In the genomic region with DNA sequence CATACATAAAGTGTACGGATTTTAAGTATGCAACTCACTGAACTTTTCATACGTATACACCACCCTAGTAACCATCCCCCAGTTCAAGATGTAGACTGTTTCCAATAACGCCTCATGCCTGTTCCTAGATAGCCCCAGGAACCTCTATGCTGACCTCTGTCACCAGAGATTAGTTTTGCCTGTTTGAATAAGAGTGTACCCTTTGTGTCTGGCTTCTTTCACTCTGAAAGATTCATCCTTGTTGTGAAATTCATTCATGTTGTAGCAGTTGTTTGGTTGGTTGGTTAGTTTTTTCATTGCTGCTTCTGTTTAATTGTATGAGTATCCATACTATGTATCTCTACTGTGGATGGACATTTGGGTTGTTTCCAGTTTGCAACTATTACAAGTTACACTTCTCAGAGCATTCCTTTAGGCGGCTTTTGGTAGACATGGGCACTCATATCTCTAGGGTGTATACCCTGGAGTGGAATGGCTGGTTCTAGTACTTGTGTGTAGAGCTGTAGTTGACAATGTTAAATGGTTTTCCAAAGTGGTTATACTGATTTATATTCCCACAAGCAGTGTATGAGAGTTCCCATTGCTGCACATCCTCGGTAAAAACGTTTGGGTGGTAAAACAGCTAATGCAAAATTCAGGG, we compare ENCODE assay signal across 8 cellular contexts. TPM values are rescaled to one million over a fixed set of nuclear protein-coding genes. Genes with fewer than 3 reads are reported as not detected.
A peak's percentile ranks its signal among the peaks of the same experiment; 100 is the strongest.
DNase-seq lines count a peak whose midpoint lies in the region; TF ChIP-seq lines count a peak whose summit lies in the region.

No MANE protein-coding gene starts in this region.

- whole genome bisulfite sequencing in trophoblast cell (ENCODE audit: extremely low coverage, insufficient coverage, insufficient read length) = no CpG with 5 or more reads among the region's 6 CpGs

- peak overlapping the region; percentile 80 for H3K4me3 Mint-ChIP-seq in mesothelial cell of epicardium

- H3K4ac ChIP-seq in trophoblast cell (ENCODE audit: low read depth, low read length) = no peak overlapping the region

- H3K79me1 ChIP-seq in trophoblast cell (ENCODE audit: low read length) = peaks cover 9% of the 10 kb centered on the region

- no peaks in the 10 kb centered on the region for H3K36me3 Mint-ChIP-seq in mesothelial cell of epicardium

- H3K4me2 ChIP-seq in trophoblast cell (ENCODE audit: low read length) = no peak overlapping the region

- no peak overlapping the region for H4K12ac ChIP-seq in trophoblast cell (ENCODE audit: low read depth, low read length)

- H3K4me1 ChIP-seq in trophoblast cell (ENCODE audit: control insufficient read depth in 1 of 2, insufficient read depth in 2 of 2, low read length in 2 of 2) = peaks cover 0 to 3% of the 10 kb centered on the region in 2 experiments

- H3K4me3 ChIP-seq in GM06990 (replicated peaks; ENCODE audit: low read depth, low read length) (peak overlapping the region; percentile 76), trophoblast cell (ENCODE audit: low read depth, low read length) (no peak overlapping the region)

- TF ChIP-seq CTCF in GM06990 (IDR thresholded peaks at IDR 0.05; ENCODE audit: insufficient read depth, low read length, poor library complexity, severe bottlenecking) (no peak), mesothelial cell of epicardium (IDR thresholded peaks at IDR 0.05; ENCODE audit: unreplicated experiment) (no peak)

- H3K79me2 ChIP-seq in trophoblast cell (ENCODE audit: control insufficient read depth, insufficient read depth, low read length, poor library complexity) = peaks cover 6% of the 10 kb centered on the region

- H3K9me3 ChIP-seq in trophoblast cell (ENCODE audit: insufficient read depth, low read depth, low read length) = no peaks in the 10 kb centered on the region

- no peak overlapping the region for H2BK12ac ChIP-seq in trophoblast cell (ENCODE audit: low read length)

- DNase-seq in GM06990 (ENCODE audit: extremely low read depth, insufficient read length) = no peak
- peak; percentile 20 for DNase-seq in M059J (ENCODE audit: low read depth)
- DNase-seq in mesothelial cell of epicardium (ENCODE audit: low spot score in 2 of 2, unreplicated experiment in 2 of 2) = no peak
- DNase-seq in trophoblast cell = no peak
- no peak for DNase-seq in D341Med (ENCODE audit: low spot score)
- DNase-seq in AG08395 (ENCODE audit: low spot score) = no peak
- DNase-seq in stimulated activated naive CD4-positive, alpha-beta T cell treated with Interleukin-2 at 50 U/mL for 16 hours (lab: John Stamatoyannopoulos, UW) = no peak

- H3K4me1 Mint-ChIP-seq in mesothelial cell of epicardium = peaks cover 21% of the 10 kb centered on the region

- no peak overlapping the region for H3K14ac ChIP-seq in trophoblast cell (ENCODE audit: low read length)

- H3K9me3 Mint-ChIP-seq in mesothelial cell of epicardium = no peaks in the 10 kb centered on the region

- H3K27ac Mint-ChIP-seq in mesothelial cell of epicardium = peak overlapping the region; percentile 90

- H2AK5ac ChIP-seq in trophoblast cell (ENCODE audit: low read length) = no peak overlapping the region

- no peaks in the 10 kb centered on the region for H3K27me3 Mint-ChIP-seq in mesothelial cell of epicardium (ENCODE audit: low read depth)

- H3K27ac ChIP-seq in angular gyrus (ENCODE audit: low read depth, low read length) (peak overlapping the region; percentile 87), trophoblast cell (ENCODE audit: low read depth, low read length) (no peak overlapping the region)

- no peak overlapping the region for H3K18ac ChIP-seq in trophoblast cell (ENCODE audit: low read length)

- H3K23ac ChIP-seq in trophoblast cell (ENCODE audit: low read length) = no peak overlapping the region

- no peaks in the 10 kb centered on the region for H3K27me3 ChIP-seq in GM06990 (replicated peaks; ENCODE audit: control insufficient read depth, insufficient read depth, low read length)
- no peaks in the 10 kb centered on the region for H3K27me3 ChIP-seq in trophoblast cell (ENCODE audit: insufficient read depth, low read length)

- no peak overlapping the region for H2AFZ ChIP-seq in trophoblast cell (ENCODE audit: insufficient read depth, low read length, poor library complexity)

- H4K91ac ChIP-seq in trophoblast cell (ENCODE audit: low read depth, low read length) = no peak overlapping the region

- H3K36me3 ChIP-seq in GM06990 (ENCODE audit: control insufficient read depth, insufficient read depth, low read length) (no peaks in the 10 kb centered on the region), trophoblast cell (ENCODE audit: control insufficient read depth in 1 of 2, insufficient read depth in 2 of 2, low read length in 2 of 2) (no peaks in the 10 kb centered on the region)

- H4K8ac ChIP-seq in trophoblast cell (ENCODE audit: low read depth, low read length) = no peak overlapping the region

- no peak overlapping the region for H2BK5ac ChIP-seq in trophoblast cell (ENCODE audit: low read depth, low read length, poor library complexity)

- no peak overlapping the region for H2BK120ac ChIP-seq in trophoblast cell (ENCODE audit: insufficient read depth, low read length, poor library complexity)

- H3K9ac ChIP-seq in trophoblast cell (ENCODE audit: low read length) = no peak overlapping the region

RNA-seq across cellular contexts. Expression of a gene that starts 1.6 kb away (rescaled TPM):
- total RNA-seq in M059J (2014; rRNA removed; shearing (Covaris generic)) = 65.5 and 97.8 TPM in 2 replicates
- 38.5 to 49.0 TPM (median 47.4 TPM) in 3 replicates for total RNA-seq in mesothelial cell of epicardium
- 19.6 and 21.4 TPM in 2 replicates for polyA plus RNA-seq in trophoblast cell (2013)
